21 cellular contexts compared by ENCODE assay signal in genomic region chr16:86196687-86197391, GRCh38.
A peak's percentile ranks its signal among the peaks of the same experiment; 100 is the strongest.
DNase-seq lines count a peak whose midpoint lies in the region; ATAC-seq, FAIRE-seq and TF ChIP-seq lines count a peak whose summit lies in the region.
"Had no signal": no experiment of that assay in that cellular context is flagged by ENCODE, and none has a peak within 500 bp of the region (broad histone marks: within the 10 kb centered on the region; RNA-seq: fewer than 3 reads in every experiment).

No MANE protein-coding gene starts in this region.

- H3K36me3 ChIP-seq in K562 (ENCODE audit: control insufficient read depth, insufficient read depth, low read length) (no peaks in the 10 kb centered on the region), hepatocyte (replicated peaks; ENCODE audit: insufficient read depth, low read depth) (no peaks in the 10 kb centered on the region), muscle layer of colon (ENCODE audit: insufficient read depth, low read length) (no peaks in the 10 kb centered on the region), upper lobe of left lung (no peaks in the 10 kb centered on the region)

- TF ChIP-seq EP300 in K562 (IDR thresholded peaks at IDR 0.05; ENCODE audit: low read length) (no peak), upper lobe of left lung (IDR thresholded peaks at IDR 0.05) (no peak)

- DNase-seq in K562 (ENCODE audit: extremely low read depth in 1 of 4, low spot score in 3 of 4): no peak
- DNase-seq in hepatocyte (ENCODE audit: low spot score): no peak
- no peak for DNase-seq in upper lobe of left lung
- DNase-seq in Right ventricle myocardium inferior (ENCODE audit: missing footprints): no peak
- DNase-seq in NCI-H1105 (lab: John Stamatoyannopoulos, UW): no peak
- no peak for DNase-seq in RKO (ENCODE audit: low spot score)
- DNase-seq: ACHN; CD4-positive, CD25-positive, alpha-beta regulatory T cell; DMS79 treated with DMSO at 0.1 percent for 48 hours; KBM-7; NCI-H1048; NCI-H1694; NCI-H2107; NCI-H345; NCI-H69; NK-92 treated with Interleukin-12 subunit alpha and Interleukin-12 subunit beta, amount 100 ng/mL, for 24 hours had no signal

- no peak for TF ChIP-seq RAD21 in K562 (CRISPR knock-in tag; conservative IDR thresholded peaks at IDR 0.05 in 1 of 2, IDR thresholded peaks at IDR 0.05 in 1 of 2)

- H3K79me2 ChIP-seq in K562 (ENCODE audit: control insufficient read depth, insufficient read depth, low read length): no peaks in the 10 kb centered on the region
- peaks cover 5% of the 10 kb centered on the region for H3K79me2 ChIP-seq in hepatocyte

- H3K9me3 ChIP-seq in K562 (replicated peaks; ENCODE audit: control insufficient read depth, insufficient read depth, low read depth, low read length) (no peaks in the 10 kb centered on the region), hepatocyte (ENCODE audit: low read depth) (no peaks in the 10 kb centered on the region), muscle layer of colon (ENCODE audit: low read length) (no peaks in the 10 kb centered on the region), upper lobe of left lung (no peaks in the 10 kb centered on the region)

- H2AFZ ChIP-seq in K562 (ENCODE audit: low read depth, low read length) (no peak overlapping the region), hepatocyte (no peak overlapping the region)

- H3K27me3 ChIP-seq in K562 (ENCODE audit: control insufficient read depth in 2 of 2, insufficient read depth in 2 of 2, low read length in 2 of 2) (peaks cover 60 to 77% of the 10 kb centered on the region in 2 experiments), hepatocyte (no peaks in the 10 kb centered on the region), muscle layer of colon (ENCODE audit: control insufficient read depth in 1 of 2, insufficient read depth in 2 of 2, low read length in 2 of 2) (no peaks in the 10 kb centered on the region), upper lobe of left lung (peaks cover 0 to 6% (median 0%) of the 10 kb centered on the region in 4 donors)

- TF ChIP-seq CTCF in K562 (IDR thresholded peaks at IDR 0.05 in 2 of 3, conservative IDR thresholded peaks at IDR 0.05 in 1 of 3; ENCODE audit: insufficient read depth in 2 of 3, low read depth in 1 of 3, low read length in 3 of 3) (no peak), hepatocyte (IDR thresholded peaks at IDR 0.05; ENCODE audit: poor library complexity) (no peak), upper lobe of left lung (IDR thresholded peaks at IDR 0.05) (no peak)

- no TSS peak for BruUV-seq in K562 (replicated peaks; lab: Mats Ljungman, UMichigan)

- ATAC-seq in K562 (no peak), upper lobe of left lung (ENCODE audit: low FRiP score in 2 of 2) (no peak), Right ventricle myocardium inferior (no peak)

- H3K27ac ChIP-seq in K562 (ENCODE audit: extremely low read depth, low read depth, low read length): no peak overlapping the region
- peak overlapping the region; percentile 79 for H3K27ac ChIP-seq in hepatocyte
- H3K27ac ChIP-seq in muscle layer of colon (ENCODE audit: low read depth, low read length): peak overlapping the region; percentile 95
- H3K27ac ChIP-seq in upper lobe of left lung: peak overlapping the region; percentile 69 to 89 (median 78)
- H3K27ac ChIP-seq: HL-60 had no signal

- CTCF ChIA-PET in K562 (lab: Yijun Ruan, JAX; ENCODE audit: low intra/inter-chr PET ratio): no interaction called here

- in situ Hi-C loops in K562 (cut with MboI): no loop called here

- H3K4me2 ChIP-seq in K562 (ENCODE audit: insufficient read depth, low read length) (no peak overlapping the region), hepatocyte (peak overlapping the region; percentile 66)

- H3K9me2 ChIP-seq in hepatocyte (replicated peaks; ENCODE audit: insufficient read depth): no peaks in the 10 kb centered on the region

- H3K4me3 ChIP-seq in K562 (no peak overlapping the region), hepatocyte (no peak overlapping the region), muscle layer of colon (ENCODE audit: low read depth in 1 of 2, low read length in 2 of 2) (peak overlapping the region in 1 of 2 donors; percentile 53), upper lobe of left lung (peak overlapping the region in 1 of 4 donors; percentile 9)

- WGBS in K562 (ENCODE audit: insufficient coverage, low coverage, missing lambda C conversion rate): 2% methylated on average over 18 of the region's 18 CpGs
- WGBS in hepatocyte (ENCODE audit: low lambda C conversion rate, missing lambda C conversion rate): 67% methylated on average over 18 of the region's 18 CpGs
- 56 to 64% methylated on average over 18 of the region's 18 CpGs for WGBS in upper lobe of left lung, 2 donors

- intact Hi-C loops in K562 (cut with micrococcal nuclease) (no loop called here), Right ventricle myocardium inferior (cut with DNase I) (no loop called here)

- TF ChIP-seq POLR2A in K562 (conservative IDR thresholded peaks at IDR 0.05) (no peak), upper lobe of left lung (IDR thresholded peaks at IDR 0.05) (no peak)

- no peaks in the 10 kb centered on the region for H3K4me1 ChIP-seq in K562 (replicated peaks in 1 of 2; ENCODE audit: control insufficient read depth in 2 of 2, insufficient read depth in 2 of 2, low read length in 2 of 2)
- peaks cover 20% of the 10 kb centered on the region for H3K4me1 ChIP-seq in hepatocyte (ENCODE audit: insufficient read depth)
- peaks cover 22% of the 10 kb centered on the region for H3K4me1 ChIP-seq in muscle layer of colon (ENCODE audit: insufficient read depth, low read length)
- H3K4me1 ChIP-seq in upper lobe of left lung: peaks cover 0 to 18% (median 3%) of the 10 kb centered on the region in 4 donors

- H3K9ac ChIP-seq in K562 (ENCODE audit: insufficient read depth in 1 of 2, low read depth in 2 of 2, low read length in 2 of 2): no peak overlapping the region
- peak overlapping the region; percentile 89 for H3K9ac ChIP-seq in muscle layer of colon (ENCODE audit: low read length)

- no peaks in the 10 kb centered on the region for H3K9me1 ChIP-seq in K562 (ENCODE audit: control insufficient read depth, insufficient read depth, low read length)

- POLR2A ChIA-PET in K562 (lab: Yijun Ruan, JAX): no interaction called here

- no peak for FAIRE-seq in K562 (lab: Jason Lieb, UNC)
- FAIRE-seq: G401.6, GM12891, GM19239 had no signal

- H4K20me1 ChIP-seq in K562 (replicated peaks; ENCODE audit: control insufficient read depth, insufficient read depth, low read length): no peaks in the 10 kb centered on the region; the same call in 1 of the 2 replicates
- H4K20me1 ChIP-seq in hepatocyte (ENCODE audit: insufficient read depth, poor library complexity, severe bottlenecking): no peaks in the 10 kb centered on the region

TF ChIP-seq in K562, 482 proteins besides CTCF, POLR2A, EP300 and RAD21:
- TF ChIP-seq GABPA (tag; conservative IDR thresholded peaks at IDR 0.05; ENCODE audit: low read depth) (no peak), CBX2 (IDR thresholded peaks at IDR 0.05; ENCODE audit: insufficient read depth, low read length, poor library complexity, severe bottlenecking) (peak; percentile 71), CGGBP1 (CRISPR knock-in tag; IDR thresholded peaks at IDR 0.05) (no peak), CBX8 (IDR thresholded peaks at IDR 0.05; ENCODE audit: borderline replicate concordance, extremely low read depth, low read depth, low read length, poor library complexity, severe bottlenecking) (peak; percentile 74)
